Comparison of ENCODE assay signal across 13 cellular contexts in the genomic region with DNA sequence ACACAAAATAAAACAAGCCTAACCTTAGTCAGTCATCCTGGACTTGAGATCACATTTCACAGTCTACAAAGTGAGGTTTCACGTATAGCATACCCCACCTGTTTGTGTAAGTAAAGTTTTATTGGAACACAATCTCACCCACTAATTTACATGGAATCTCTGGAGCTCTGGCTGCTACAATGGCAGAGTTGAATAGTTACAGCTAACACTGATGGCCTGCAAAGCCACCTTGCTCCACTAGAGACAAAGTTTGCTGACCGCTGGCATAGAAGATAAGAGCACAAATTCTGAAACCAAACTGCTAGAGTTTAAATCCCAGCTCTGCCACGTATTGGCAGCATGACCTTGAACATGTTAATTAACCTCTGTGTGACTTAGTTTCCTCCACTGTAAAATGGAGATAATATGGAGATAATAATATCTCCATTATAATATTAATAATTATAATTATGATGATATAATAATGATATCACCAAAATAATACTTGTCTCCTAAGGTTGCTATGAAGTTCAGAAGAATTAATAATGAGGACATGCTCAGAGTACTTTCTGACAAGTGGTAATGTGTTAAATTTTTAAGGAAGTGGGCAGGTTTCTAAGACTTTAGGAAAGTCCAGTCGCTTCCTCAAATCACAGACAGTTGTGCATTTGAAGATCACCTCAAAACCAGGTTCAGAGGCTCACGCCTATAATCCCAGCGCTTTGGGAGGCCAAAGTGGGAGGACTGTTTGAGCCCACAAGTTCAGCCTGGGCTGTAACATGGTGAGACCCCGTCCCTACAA.
DNase-seq lines count a peak whose midpoint lies in the region; ATAC-seq and TF ChIP-seq lines count a peak whose summit lies in the region.
"Had no signal": no experiment of that assay in that cellular context is flagged by ENCODE, and none has a peak within 500 bp of the region (broad histone marks: within the 10 kb centered on the region; RNA-seq: fewer than 3 reads in every experiment).

No MANE protein-coding gene starts in this region.

- peaks cover 14% of the 10 kb centered on the region for H3K36me3 Mint-ChIP-seq in brain
- no peaks in the 10 kb centered on the region for H3K36me3 Mint-ChIP-seq in activated T-helper 17 cell treated with anti-CD3 and anti-CD28 coated beads, Interleukin-2, amount 50 U/mL, for 72 hours (ENCODE audit: low read depth)

- peaks cover 0 to 8% (median 4%) of the 10 kb centered on the region in 5 experiments for H3K9me3 Mint-ChIP-seq in brain
- no peaks in the 10 kb centered on the region for H3K9me3 Mint-ChIP-seq in activated T-helper 17 cell treated with anti-CD3 and anti-CD28 coated beads, Interleukin-2, amount 50 U/mL, for 72 hours

- H4K8ac ChIP-seq in mesenchymal stem cell (ENCODE audit: low read length): no peak overlapping the region

- peak overlapping the region; percentile 13 for H2BK15ac ChIP-seq in mesenchymal stem cell (ENCODE audit: low read depth, poor library complexity, severe bottlenecking)

- no peak overlapping the region for H3K9ac ChIP-seq in mesenchymal stem cell (ENCODE audit: low read length)
- H3K9ac ChIP-seq in colonic mucosa (ENCODE audit: low read depth in 2 of 2, low read length in 2 of 2): no peak overlapping the region

- H3K4me3 ChIP-seq in mesenchymal stem cell (ENCODE audit: insufficient read depth in 1 of 2, low read depth in 1 of 2, low read length in 2 of 2) (no peak overlapping the region), suprapubic skin (no peak overlapping the region), colonic mucosa (no peak overlapping the region)
- H3K4me3 ChIP-seq: mucosa of descending colon had no signal

- peaks cover 38% of the 10 kb centered on the region for H3K4me1 ChIP-seq in mesenchymal stem cell (ENCODE audit: control insufficient read depth, insufficient read depth, low read depth, low read length)
- H3K4me1 ChIP-seq in suprapubic skin: peaks cover 35% of the 10 kb centered on the region
- no peaks in the 10 kb centered on the region for H3K4me1 ChIP-seq in colonic mucosa

- no peak overlapping the region for H3K14ac ChIP-seq in mesenchymal stem cell (ENCODE audit: low read length in 2 of 2)

- DNase-seq in DMS 273 treated with DMSO at 0.1 percent for 48 hours (lab: John Stamatoyannopoulos, UW): peak; percentile 21
- peak; percentile 53 for DNase-seq in MV-4-11 (lab: John Stamatoyannopoulos, UW)
- DNase-seq in mesenchymal stem cell: peak; percentile 68
- DNase-seq in retina: no peak
- no peak for DNase-seq in suprapubic skin (ENCODE audit: low spot score in 2 of 2)
- no peak for DNase-seq in colonic mucosa
- DNase-seq: activated naive CD4-positive, alpha-beta T cell treated with Interleukin-2 at 50 U/mL for 16 hours; erythroblast; mucosa of descending colon; stimulated activated CD4-positive, alpha-beta T cell treated with anti-CD3 and anti-CD28 coated beads, Interleukin-2, amount 100 ng/mL, for 48 hours; T-helper 9 cell had no signal

- peaks cover 29% of the 10 kb centered on the region for H3K79me1 ChIP-seq in mesenchymal stem cell (replicated peaks; ENCODE audit: low read length, poor library complexity, severe bottlenecking)

- H3K18ac ChIP-seq in mesenchymal stem cell (ENCODE audit: low read depth in 1 of 2, low read length in 2 of 2): peak overlapping the region in 1 of 2 experiments; percentile 14

- H3K4me2 ChIP-seq in mesenchymal stem cell (ENCODE audit: low read length, poor library complexity, severe bottlenecking): no peak overlapping the region

- peaks cover 64% of the 10 kb centered on the region for H3K4me1 Mint-ChIP-seq in brain
- peaks cover 13% of the 10 kb centered on the region for H3K4me1 Mint-ChIP-seq in activated T-helper 17 cell treated with anti-CD3 and anti-CD28 coated beads, Interleukin-2, amount 50 U/mL, for 72 hours

- H2BK12ac ChIP-seq in mesenchymal stem cell (ENCODE audit: low read length in 2 of 2): peak overlapping the region; percentile 34 to 94

- no peaks in the 10 kb centered on the region for H3K36me3 ChIP-seq in mesenchymal stem cell (ENCODE audit: control insufficient read depth in 1 of 2, insufficient read depth in 2 of 2, low read depth in 1 of 2, low read length in 2 of 2)
- H3K36me3 ChIP-seq in suprapubic skin: no peaks in the 10 kb centered on the region
- H3K36me3 ChIP-seq in colonic mucosa: no peaks in the 10 kb centered on the region

- TF ChIP-seq POLR2A in suprapubic skin (IDR thresholded peaks at IDR 0.05): no peak

- no peak for TF ChIP-seq EP300 in suprapubic skin (IDR thresholded peaks at IDR 0.05)

- no peak for ATAC-seq in activated T-helper 17 cell treated with anti-CD3 and anti-CD28 coated beads, Interleukin-2, amount 50 U/mL, for 72 hours (replicated peaks)
- ATAC-seq: mucosa of descending colon had no signal

- H2AFZ ChIP-seq in mesenchymal stem cell (ENCODE audit: low read depth, low read length): no peak overlapping the region

- H3K27ac Mint-ChIP-seq in brain: peak overlapping the region in 3 of 5 experiments; percentile 9 to 98 (median 92)
- no peak overlapping the region for H3K27ac Mint-ChIP-seq in activated T-helper 17 cell treated with anti-CD3 and anti-CD28 coated beads, Interleukin-2, amount 50 U/mL, for 72 hours

- intact Hi-C loops in colonic mucosa (cut with DNase I): no loop called here

- H3K9me3 ChIP-seq in mesenchymal stem cell (ENCODE audit: control insufficient read depth, low read length) (no peaks in the 10 kb centered on the region), suprapubic skin (no peaks in the 10 kb centered on the region), colonic mucosa (no peaks in the 10 kb centered on the region)
- H3K9me3 ChIP-seq: mucosa of descending colon had no signal

- H3K27me3 ChIP-seq in mesenchymal stem cell (ENCODE audit: control insufficient read depth in 1 of 2, insufficient read depth in 1 of 2, low read length in 2 of 2) (no peaks in the 10 kb centered on the region), suprapubic skin (no peaks in the 10 kb centered on the region), colonic mucosa (no peaks in the 10 kb centered on the region)

- H4K91ac ChIP-seq in mesenchymal stem cell (ENCODE audit: low read length): peak overlapping the region; percentile 45

- 78% methylated on average over 6 of the region's 7 CpGs for WGBS in mesenchymal stem cell
- WGBS in suprapubic skin: 90% methylated on average over 7 of the region's 7 CpGs

- no peak overlapping the region for H2BK120ac ChIP-seq in mesenchymal stem cell (ENCODE audit: low read depth, low read length)

- H3K4ac ChIP-seq in mesenchymal stem cell (ENCODE audit: low read depth in 1 of 2, low read length in 2 of 2): peak overlapping the region in 1 of 2 experiments; percentile 32

- H3K4me3 Mint-ChIP-seq in brain: no peak overlapping the region
- no peak overlapping the region for H3K4me3 Mint-ChIP-seq in activated T-helper 17 cell treated with anti-CD3 and anti-CD28 coated beads, Interleukin-2, amount 50 U/mL, for 72 hours

- TF ChIP-seq CTCF in brain (conservative IDR thresholded peaks at IDR 0.05) (peak in 1 of 2 experiments; percentile 13), suprapubic skin (IDR thresholded peaks at IDR 0.05) (no peak), colonic mucosa (IDR thresholded peaks at IDR 0.05) (no peak)

- no peak overlapping the region for H3K23ac ChIP-seq in mesenchymal stem cell (ENCODE audit: low read length in 2 of 2)

- H3K27ac ChIP-seq in mesenchymal stem cell (ENCODE audit: low read length, poor library complexity, severe bottlenecking): peak overlapping the region; percentile 71
- H3K27ac ChIP-seq in suprapubic skin: no peak overlapping the region
- no peak overlapping the region for H3K27ac ChIP-seq in colonic mucosa

- H3K27me3 Mint-ChIP-seq in brain: peaks cover 3% of the 10 kb centered on the region
- peaks cover 23% of the 10 kb centered on the region for H3K27me3 Mint-ChIP-seq in activated T-helper 17 cell treated with anti-CD3 and anti-CD28 coated beads, Interleukin-2, amount 50 U/mL, for 72 hours

- H2BK5ac ChIP-seq in mesenchymal stem cell (ENCODE audit: low read depth, low read length, poor library complexity, severe bottlenecking): no peak overlapping the region

- H2AK5ac ChIP-seq in mesenchymal stem cell (ENCODE audit: low read length, severe bottlenecking): no peak overlapping the region

Comparison
In these comparisons a context has a peak if more than half of its experiments do, and no peak if none do; other contexts are left out.
1. DNase-seq: peak in DMS 273 treated with DMSO at 0.1 percent for 48 hours (single experiment), MV-4-11 (single experiment) and mesenchymal stem cell (single experiment); none in retina (single experiment), suprapubic skin (0 of 2) and colonic mucosa (single experiment).